ENCODE assay signal across 16 cellular contexts in the genomic region with DNA sequence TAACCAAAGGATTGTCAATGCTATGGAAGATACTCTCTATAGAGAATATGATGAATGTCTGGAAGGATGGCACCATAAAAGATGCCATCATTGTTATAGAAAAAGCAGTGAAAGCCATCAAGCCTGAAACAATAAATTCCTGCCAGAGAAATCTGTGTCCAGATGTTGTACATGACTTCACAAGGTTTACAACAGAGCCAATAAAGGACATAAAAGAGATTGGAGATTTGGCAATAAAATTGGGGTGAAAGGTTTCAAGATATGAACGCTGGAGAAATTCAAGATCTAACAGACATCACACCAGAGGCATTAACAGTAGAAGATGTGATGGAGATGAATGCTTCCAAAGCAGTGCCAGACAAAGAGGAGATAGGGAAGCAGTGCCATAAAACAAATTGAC.
DNase-seq lines count a peak whose midpoint lies in the region; ATAC-seq lines count a peak whose summit lies in the region.
"Had no signal": no experiment of that assay in that cellular context is flagged by ENCODE, and none has a peak within 500 bp of the region (broad histone marks: within the 10 kb centered on the region; RNA-seq: fewer than 3 reads in every experiment).

No MANE protein-coding gene starts in this region.

- H3K9me3 Mint-ChIP-seq in activated CD4-positive, alpha-beta T cell treated with anti-CD3 and anti-CD28 coated beads, Interleukin-2, amount 10 ng/mL, durations not matched to agents 24 days and 14 days, result peaks cover 13% of the 10 kb centered on the region
- peaks cover 0 to 7% of the 10 kb centered on the region in 2 donors for H3K9me3 Mint-ChIP-seq in activated T-cell treated with anti-CD3 and anti-CD28 coated beads, Interleukin-2, amount 50 U/mL, for 72 hours

- H3K4me3 Mint-ChIP-seq in activated CD4-positive, alpha-beta T cell treated with anti-CD3 and anti-CD28 coated beads, Interleukin-2, amount 10 ng/mL, durations not matched to agents 24 days and 14 days, result no peak overlapping the region
- no peak overlapping the region for H3K4me3 Mint-ChIP-seq in activated T-cell treated with anti-CD3 and anti-CD28 coated beads, Interleukin-2, amount 50 U/mL, for 72 hours
- H3K4me3 Mint-ChIP-seq: B cell; CD4-positive, CD25-positive, alpha-beta regulatory T cell; CD8-positive, alpha-beta T cell; HFFc6 had no signal

- no peaks in the 10 kb centered on the region for H3K27me3 Mint-ChIP-seq in activated CD4-positive, alpha-beta T cell treated with anti-CD3 and anti-CD28 coated beads, Interleukin-2, amount 10 ng/mL, durations not matched to agents 24 days and 14 days
- no peaks in the 10 kb centered on the region for H3K27me3 Mint-ChIP-seq in activated T-cell treated with anti-CD3 and anti-CD28 coated beads, Interleukin-2, amount 50 U/mL, for 72 hours (ENCODE audit: low read depth)
- H3K27me3 Mint-ChIP-seq: B cell; CD4-positive, CD25-positive, alpha-beta regulatory T cell had no signal

- intact Hi-C loops in activated CD4-positive, alpha-beta T cell treated with anti-CD3 and anti-CD28 coated beads, Interleukin-2, amount 10 ng/mL, durations not matched to agents 24 days and 14 days (cut with micrococcal nuclease), result loop anchor here (10.0 kb wide), 1 partner anchor 519 kb away; a partner anchor contains a TSS
- intact Hi-C loops in left colon (cut with DNase I, micrococcal nuclease), result no loop called here

- DNase-seq in NCI-H146 treated with DMSO at 0.1 percent for 48 hours (lab: John Stamatoyannopoulos, UW; ENCODE audit: unreplicated experiment) (peak; percentile 5), NCI-H146 (lab: John Stamatoyannopoulos, UW) (no peak), NCI-H69 (lab: John Stamatoyannopoulos, UW) (peak; percentile 3), left colon (no peak)
- DNase-seq in activated CD4-positive, alpha-beta T cell treated with anti-CD3 and anti-CD28 coated beads, Interleukin-2, amount 10 ng/mL, durations not matched to agents 24 days and 14 days, result peak; percentile 45
- no peak for DNase-seq in activated CD4-positive, alpha-beta T cell treated with anti-CD3 and anti-CD28 coated beads, Interleukin-2, amount 50 U/mL, for 48 hours
- DNase-seq in activated T-cell treated with anti-CD3 and anti-CD28 coated beads, Interleukin-2, amount 50 U/mL, for 72 hours, result no peak
- no peak for DNase-seq in stimulated activated CD4-positive, alpha-beta T cell treated with anti-CD3 and anti-CD28 coated beads, Interleukin-4, amount 100 ng/mL, for 4 hours
- DNase-seq: Caco-2; CD4-positive, CD25-positive, alpha-beta regulatory T cell; CD8-positive, alpha-beta T cell; DMS153; DND-41; GOT3; HFFc6 had no signal

- no peak overlapping the region for H3K27ac Mint-ChIP-seq in activated CD4-positive, alpha-beta T cell treated with anti-CD3 and anti-CD28 coated beads, Interleukin-2, amount 10 ng/mL, durations not matched to agents 24 days and 14 days
- no peak overlapping the region for H3K27ac Mint-ChIP-seq in activated T-cell treated with anti-CD3 and anti-CD28 coated beads, Interleukin-2, amount 50 U/mL, for 72 hours
- H3K27ac Mint-ChIP-seq: B cell; CD4-positive, CD25-positive, alpha-beta regulatory T cell; CD8-positive, alpha-beta T cell; HFFc6 had no signal

- peaks cover 12% of the 10 kb centered on the region for H3K4me1 Mint-ChIP-seq in activated CD4-positive, alpha-beta T cell treated with anti-CD3 and anti-CD28 coated beads, Interleukin-2, amount 10 ng/mL, durations not matched to agents 24 days and 14 days
- H3K4me1 Mint-ChIP-seq in activated T-cell treated with anti-CD3 and anti-CD28 coated beads, Interleukin-2, amount 50 U/mL, for 72 hours (ENCODE audit: low read depth), result peaks cover 18% of the 10 kb centered on the region

- peaks cover 8% of the 10 kb centered on the region for H3K36me3 Mint-ChIP-seq in activated CD4-positive, alpha-beta T cell treated with anti-CD3 and anti-CD28 coated beads, Interleukin-2, amount 10 ng/mL, durations not matched to agents 24 days and 14 days (ENCODE audit: low read depth)
- peaks cover 0 to 1% of the 10 kb centered on the region in 2 donors for H3K36me3 Mint-ChIP-seq in activated T-cell treated with anti-CD3 and anti-CD28 coated beads, Interleukin-2, amount 50 U/mL, for 72 hours (ENCODE audit: insufficient read depth in 2 of 2)
- H3K36me3 Mint-ChIP-seq: CD4-positive, CD25-positive, alpha-beta regulatory T cell; CD8-positive, alpha-beta T cell had no signal

- ATAC-seq in left colon, result peak; percentile 71
- ATAC-seq in activated T-cell treated with anti-CD3 and anti-CD28 coated beads, Interleukin-2, amount 50 U/mL, for 72 hours (replicated peaks in 1 of 2), result no peak
- ATAC-seq: CD8-positive, alpha-beta T cell had no signal

Comparison
In these comparisons a context has a peak if more than half of its experiments do, and no peak if none do; other contexts are left out.
1. DNase-seq: peak in NCI-H146 treated with DMSO at 0.1 percent for 48 hours (single experiment), activated CD4-positive, alpha-beta T cell treated with anti-CD3 and anti-CD28 coated beads, Interleukin-2, amount 10 ng/mL, durations not matched to agents 24 days and 14 days (single experiment) and NCI-H69 (single experiment); none in NCI-H146 (single experiment), activated CD4-positive, alpha-beta T cell treated with anti-CD3 and anti-CD28 coated beads, Interleukin-2, amount 50 U/mL, for 48 hours (0 of 2), left colon (0 of 2), activated T-cell treated with anti-CD3 and anti-CD28 coated beads, Interleukin-2, amount 50 U/mL, for 72 hours (0 of 2) and stimulated activated CD4-positive, alpha-beta T cell treated with anti-CD3 and anti-CD28 coated beads, Interleukin-4, amount 100 ng/mL, for 4 hours (0 of 2).